In the genomic region with DNA sequence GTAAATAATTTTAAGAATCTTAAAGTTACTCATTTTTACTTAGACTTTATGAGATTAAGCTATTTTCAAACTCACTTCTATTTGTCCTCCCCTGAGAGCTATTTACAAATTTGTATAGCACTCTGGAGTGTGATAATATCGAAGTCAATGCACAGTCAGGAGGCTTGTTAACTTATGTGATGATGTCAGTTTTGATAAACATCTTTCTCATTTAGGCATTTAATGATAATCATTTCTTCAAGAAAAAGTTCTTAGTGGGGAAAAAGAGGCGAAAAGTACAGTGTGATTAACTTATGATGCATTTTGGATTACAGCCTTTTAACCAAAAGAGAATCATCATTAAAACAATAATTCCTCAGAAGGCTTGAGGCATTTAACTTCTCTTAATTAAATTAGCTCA, we compare ENCODE assay signal across 24 cellular contexts.
"Had no signal": no experiment of that assay in that cellular context is flagged by ENCODE, and none has a peak within 500 bp of the region (broad histone marks: within the 10 kb centered on the region; RNA-seq: fewer than 3 reads in every experiment).

No MANE protein-coding gene starts in this region.

- H3K27ac ChIP-seq: colonic mucosa, coronary artery, dorsolateral prefrontal cortex, epithelial cell of prostate, esophagus muscularis mucosa, esophagus squamous epithelium, foreskin keratinocyte, gastrocnemius medialis, gastroesophageal sphincter, heart left ventricle, heart right ventricle had no signal

- H3K4me3 ChIP-seq: colonic mucosa, coronary artery, dorsolateral prefrontal cortex, esophagus muscularis mucosa, esophagus squamous epithelium, gastrocnemius medialis, gastroesophageal sphincter, heart right ventricle had no signal

- ATAC-seq: effector memory CD8-positive, alpha-beta T cell; esophagus mucosa; foreskin keratinocyte; gastrocnemius medialis; gastroesophageal sphincter; heart left ventricle; heart right ventricle had no signal

- DNase-seq: colonic mucosa; cortex of kidney; dermis blood vessel endothelial cell; dorsolateral prefrontal cortex; effector CD4-positive, alpha-beta T cell; effector CD8-positive, alpha-beta T cell; effector memory CD4-positive, alpha-beta T cell; effector memory CD8-positive, alpha-beta T cell; endodermal cell; erythroblast; esophagus squamous epithelium; foreskin fibroblast; foreskin keratinocyte; foreskin melanocyte; gastrocnemius medialis; glutamatergic neuron; head of caudate nucleus; heart left ventricle; heart right ventricle had no signal

- H3K27me3 ChIP-seq: colonic mucosa, dorsolateral prefrontal cortex, esophagus muscularis mucosa, esophagus squamous epithelium, foreskin keratinocyte, gastrocnemius medialis, gastroesophageal sphincter, heart left ventricle, heart right ventricle had no signal

- H3K36me3 ChIP-seq: colonic mucosa, esophagus muscularis mucosa, esophagus squamous epithelium, gastrocnemius medialis, gastroesophageal sphincter, heart left ventricle, heart right ventricle had no signal

- H3K9me3 ChIP-seq: colonic mucosa, esophagus muscularis mucosa, esophagus squamous epithelium, gastrocnemius medialis, gastroesophageal sphincter, heart left ventricle, heart right ventricle had no signal

- H3K4me1 ChIP-seq: colonic mucosa, foreskin keratinocyte had no signal
